In genomic region chr21:45981154-45981606, GRCh38 we compare ENCODE assay signal across 8 cellular contexts. TPM values are rescaled to one million over a fixed set of nuclear protein-coding genes. Genes with fewer than 3 reads are reported as not detected.
DNase-seq lines count a peak whose midpoint lies in the region; ATAC-seq and TF ChIP-seq lines count a peak whose summit lies in the region.

No MANE protein-coding gene starts in this region.

- in situ Hi-C loops in astrocyte of the cerebellum (cut with HindIII; ENCODE audit: low sequenced_read_pairs), result no loop called here

- no peaks in the 10 kb centered on the region for H3K4me1 ChIP-seq in right cardiac atrium (ENCODE audit: control insufficient read depth, insufficient read depth, low read length)

- H3K9me3 Mint-ChIP-seq in progenitor cell of endocrine pancreas (ENCODE audit: low read depth), result no peaks in the 10 kb centered on the region

- no peaks in the 10 kb centered on the region for H3K9me3 ChIP-seq in right cardiac atrium (ENCODE audit: control insufficient read depth, low read length)

- H3K36me3 Mint-ChIP-seq in progenitor cell of endocrine pancreas (ENCODE audit: insufficient read depth), result peaks cover 10% of the 10 kb centered on the region

- under 1% methylated on average over 29 of the region's 29 CpGs for WGBS in right cardiac atrium

- peak; percentile 76 to 78 for ATAC-seq in right cardiac atrium
- ATAC-seq in HG02938 (IDR thresholded peaks at IDR 0.05; ENCODE audit: unreplicated experiment), result no peak
- no peak for ATAC-seq in HG03521 (IDR thresholded peaks at IDR 0.05; ENCODE audit: unreplicated experiment)

- peaks cover 2% of the 10 kb centered on the region for H3K4me1 Mint-ChIP-seq in progenitor cell of endocrine pancreas (ENCODE audit: low read depth)

- H3K4me3 Mint-ChIP-seq in progenitor cell of endocrine pancreas (ENCODE audit: low read depth), result no peak overlapping the region

- intact Hi-C loops in right cardiac atrium (cut with DNase I), result loop anchor here in 3 of 4 donors (5.0 kb wide), 2 partner anchors 46 to 116 kb away; partner anchors contain the start of gene COL6A2 (in 2 of the 3)

- H3K27ac ChIP-seq in right cardiac atrium (ENCODE audit: low read length), result peak overlapping the region; percentile 76

- H3K27me3 ChIP-seq in right cardiac atrium (ENCODE audit: control insufficient read depth, insufficient read depth), result no peaks in the 10 kb centered on the region

- DNase-seq in DMS114 treated with DMSO at 0.1 percent for 48 hours (lab: John Stamatoyannopoulos, UW; ENCODE audit: unreplicated experiment) (peak; percentile 43), LoVo (ENCODE audit: low spot score) (peak; percentile 72), T follicular helper cell (ENCODE audit: low read depth) (peak; percentile 42), astrocyte of the cerebellum (ENCODE audit: low read depth) (peak; percentile 75), right cardiac atrium (peak; percentile 90 to 94 (median 94)), progenitor cell of endocrine pancreas (ENCODE audit: low spot score, unreplicated experiment) (peak; percentile 64)

- H3K4me3 ChIP-seq in astrocyte of the cerebellum (ENCODE audit: low read depth, low read length), result peak overlapping the region; percentile 36
- H3K4me3 ChIP-seq in right cardiac atrium (ENCODE audit: low read length), result peak overlapping the region; percentile 46

- peaks cover 19% of the 10 kb centered on the region for H3K27me3 Mint-ChIP-seq in progenitor cell of endocrine pancreas

- no peak overlapping the region for H3K27ac Mint-ChIP-seq in progenitor cell of endocrine pancreas

- no peak for TF ChIP-seq CTCF in astrocyte of the cerebellum (IDR thresholded peaks at IDR 0.05; ENCODE audit: low read depth, low read length, missing control alignments)
- TF ChIP-seq CTCF in progenitor cell of endocrine pancreas (IDR thresholded peaks at IDR 0.05; ENCODE audit: unreplicated experiment), result no peak

RNA-seq across cellular contexts. Expression of gene COL6A1, which starts 0.4 kb away (rescaled TPM):
- total RNA-seq in right cardiac atrium (100 to 1,000 TPM; 112 to 192 (median 171) TPM), progenitor cell of endocrine pancreas (135 and 137 TPM in 2 replicates)
- 165 TPM for polyA plus RNA-seq in right cardiac atrium

Comparison
In these comparisons a context has a peak if more than half of its experiments do, and no peak if none do; other contexts are left out.
1. DNase-seq: peak in every context shown above with its lines; median percentile 94 in right cardiac atrium; 75 in astrocyte of the cerebellum; 72 in LoVo; 64 in progenitor cell of endocrine pancreas; 43 in DMS114 treated with DMSO at 0.1 percent for 48 hours; 42 in T follicular helper cell.
2. ATAC-seq: peak in right cardiac atrium (2 of 2); none in HG02938 (single experiment) and HG03521 (single experiment).